ENCODE assay signal across 9 cellular contexts in genomic region chr7:55964802-55965470, GRCh38. TPM values are rescaled to one million over a fixed set of nuclear protein-coding genes. Genes with fewer than 3 reads are reported as not detected.
DNase-seq lines count a peak whose midpoint lies in the region; ATAC-seq, FAIRE-seq and TF ChIP-seq lines count a peak whose summit lies in the region.
"Had no signal": no experiment of that assay in that cellular context is flagged by ENCODE, and none has a peak within 500 bp of the region (broad histone marks: within the 10 kb centered on the region; RNA-seq: fewer than 3 reads in every experiment).

No MANE protein-coding gene starts in this region.

- 1% methylated on average over 45 to 49 of the region's 49 CpGs for WGBS in heart right ventricle, 2 donors

- ATAC-seq in GM19372 (IDR thresholded peaks at IDR 0.05; ENCODE audit: low read depth, unreplicated experiment), result peak; percentile 82
- ATAC-seq in HG03457 (IDR thresholded peaks at IDR 0.05; ENCODE audit: unreplicated experiment), result peak; percentile 81
- peak; percentile 93 to 96 (median 94) for ATAC-seq in heart right ventricle

- H3K4me1 ChIP-seq in CD8-positive, alpha-beta memory T cell (ENCODE audit: insufficient read depth, low read length), result peaks cover 10% of the 10 kb centered on the region
- peaks cover 3 to 54% (median 28%) of the 10 kb centered on the region in 9 donors for H3K4me1 ChIP-seq in heart right ventricle

- H3K4me1 Mint-ChIP-seq in CD8-positive, alpha-beta memory T cell, result peaks cover 30 to 56% (median 53%) of the 10 kb centered on the region in 3 donors
- H3K4me1 Mint-ChIP-seq in activated naive CD8-positive, alpha-beta T cell treated with anti-CD3 and anti-CD28 coated beads for 36 hours, result peaks cover 27% of the 10 kb centered on the region

- H3K27me3 ChIP-seq in CD8-positive, alpha-beta memory T cell (ENCODE audit: insufficient read depth, low read length, poor library complexity, severe bottlenecking), result no peaks in the 10 kb centered on the region
- H3K27me3 ChIP-seq in heart right ventricle, result no peaks in the 10 kb centered on the region

- peak; percentile 48 for FAIRE-seq in urothelium cell line (lab: Jason Lieb, UNC)
- FAIRE-seq: endometrium had no signal

- DNase-seq in CD8-positive, alpha-beta memory T cell, result peak in 4 of 5 donors; percentile 21 to 59 (median 40)
- DNase-seq in RPMI7951 (ENCODE audit: low read depth), result peak; percentile 72
- peak; percentile 53 for DNase-seq in activated naive CD8-positive, alpha-beta T cell treated with anti-CD3 and anti-CD28 coated beads for 36 hours
- peak; percentile 86 to 91 for DNase-seq in heart right ventricle
- DNase-seq in posterior cingulate gyrus, result peak; percentile 32 to 94 (median 56)
- peak; percentile 87 for DNase-seq in urothelium cell line (ENCODE audit: low spot score)

- no peak for TF ChIP-seq CTCF in heart right ventricle (IDR thresholded peaks at IDR 0.05)

- H3K27ac Mint-ChIP-seq in CD8-positive, alpha-beta memory T cell, result peak overlapping the region; percentile 69 to 96 (median 92)
- H3K27ac Mint-ChIP-seq in activated naive CD8-positive, alpha-beta T cell treated with anti-CD3 and anti-CD28 coated beads for 36 hours, result peak overlapping the region; percentile 86

- H3K9me3 Mint-ChIP-seq in CD8-positive, alpha-beta memory T cell, result no peaks in the 10 kb centered on the region
- no peaks in the 10 kb centered on the region for H3K9me3 Mint-ChIP-seq in activated naive CD8-positive, alpha-beta T cell treated with anti-CD3 and anti-CD28 coated beads for 36 hours

- peak overlapping the region; percentile 81 for H3K27ac ChIP-seq in CD8-positive, alpha-beta memory T cell (ENCODE audit: low read depth, low read length)
- peak overlapping the region; percentile 85 to 99 (median 98) for H3K27ac ChIP-seq in heart right ventricle

- H3K36me3 ChIP-seq in CD8-positive, alpha-beta memory T cell (ENCODE audit: insufficient read depth, low read length), result no peaks in the 10 kb centered on the region
- peaks cover 0 to 30% (median 0%) of the 10 kb centered on the region in 9 donors for H3K36me3 ChIP-seq in heart right ventricle

- intact Hi-C loops in heart right ventricle (cut with DNase I), result loop anchor here in 6 of 10 donors (1.0 to 10.0 kb wide), 8 partner anchors 78 to 600 kb away; partner anchors contain the start of genes ZNF713 (in 3 of the 6), CCT6A (in 1 of the 6), LANCL2 (in 1 of the 6) and PSPH (in 1 of the 6)
- intact Hi-C loops in posterior cingulate gyrus (cut with DNase I), result loop anchor here (2.0 to 5.0 kb wide), 3 partner anchors 78 to 323 kb away; partner anchors contain the start of genes CCT6A, PSPH and ZNF713

- no peaks in the 10 kb centered on the region for H3K27me3 Mint-ChIP-seq in CD8-positive, alpha-beta memory T cell
- H3K27me3 Mint-ChIP-seq in activated naive CD8-positive, alpha-beta T cell treated with anti-CD3 and anti-CD28 coated beads for 36 hours, result no peaks in the 10 kb centered on the region

- CTCF ChIA-PET in CD8-positive, alpha-beta memory T cell (lab: Charles Lee), result interaction anchor here (0.7 to 2.1 kb wide), 11 partner anchors 11 to 592 kb away, joined by 3 to 10 read pairs (median 4); partner anchors contain the start of gene MRPS17

- POLR2A ChIA-PET in CD8-positive, alpha-beta memory T cell (lab: Charles Lee), result interaction anchor here (0.5 to 1.4 kb wide), 4 partner anchors 110 to 599 kb away, joined by 3 to 6 read pairs (median 4); partner anchors contain the start of gene CHCHD2

- H3K4me3 Mint-ChIP-seq in CD8-positive, alpha-beta memory T cell, result peak overlapping the region; percentile 75 to 92 (median 85)
- H3K4me3 Mint-ChIP-seq in activated naive CD8-positive, alpha-beta T cell treated with anti-CD3 and anti-CD28 coated beads for 36 hours, result peak overlapping the region; percentile 90

- peaks cover 0 to 12% (median 2%) of the 10 kb centered on the region in 3 donors for H3K36me3 Mint-ChIP-seq in CD8-positive, alpha-beta memory T cell
- peaks cover 16% of the 10 kb centered on the region for H3K36me3 Mint-ChIP-seq in activated naive CD8-positive, alpha-beta T cell treated with anti-CD3 and anti-CD28 coated beads for 36 hours

- no peaks in the 10 kb centered on the region for H3K9me3 ChIP-seq in CD8-positive, alpha-beta memory T cell (ENCODE audit: low read length)
- H3K9me3 ChIP-seq in heart right ventricle, result no peaks in the 10 kb centered on the region

- peak overlapping the region; percentile 61 for H3K4me3 ChIP-seq in CD8-positive, alpha-beta memory T cell (ENCODE audit: low read length)
- H3K4me3 ChIP-seq in heart right ventricle, result peak overlapping the region; percentile 26 to 80 (median 62)

RNA-seq across cellular contexts. Expression of gene NIPSNAP2, which starts 0.6 kb away (rescaled TPM):
- 10 to 100 TPM; 42.2 to 46.5 TPM for total RNA-seq in CD8-positive, alpha-beta memory T cell
- polyA plus RNA-seq in CD8-positive, alpha-beta memory T cell, result 36.4 TPM
- total RNA-seq in RPMI7951 (2014; rRNA removed; shearing (Covaris generic)), result 66.2 and 76.7 TPM in 2 replicates
- 10 to 100 TPM; 47.0 to 47.2 TPM for total RNA-seq in activated naive CD8-positive, alpha-beta T cell treated with anti-CD3 and anti-CD28 coated beads for 36 hours
- total RNA-seq in heart right ventricle, result 100 to 1,000 TPM; 221 to 455 (median 348) TPM
- 100 to 1,000 TPM in 1 of 2 donors, 10 to 100 TPM in 1; 93.8 to 124 TPM for polyA plus RNA-seq in heart right ventricle

RNA-seq across cellular contexts. Expression of gene MRPS17, which starts 13.3 kb away (rescaled TPM):
- 10 to 100 TPM; 34.3 to 35.5 TPM for total RNA-seq in CD8-positive, alpha-beta memory T cell
- polyA plus RNA-seq in CD8-positive, alpha-beta memory T cell, result 19.0 TPM
- 29.7 and 29.9 TPM in 2 replicates for total RNA-seq in RPMI7951 (2014; rRNA removed; shearing (Covaris generic))
- 10 to 100 TPM; 40.0 to 40.2 TPM for total RNA-seq in activated naive CD8-positive, alpha-beta T cell treated with anti-CD3 and anti-CD28 coated beads for 36 hours
- total RNA-seq in heart right ventricle, result 10 to 100 TPM; 15.9 to 23.1 (median 17.6) TPM
- polyA plus RNA-seq in heart right ventricle, result 10 to 100 TPM; 15.9 to 23.6 TPM

Comparison
In these comparisons a context has a peak if more than half of its experiments do, and no peak if none do; other contexts are left out.
1. Peak in every context shown above with its lines: DNase-seq, ATAC-seq, H3K4me3 ChIP-seq and H3K27ac ChIP-seq.